Comparison of ENCODE assay signal across 9 cellular contexts in the genomic region with DNA sequence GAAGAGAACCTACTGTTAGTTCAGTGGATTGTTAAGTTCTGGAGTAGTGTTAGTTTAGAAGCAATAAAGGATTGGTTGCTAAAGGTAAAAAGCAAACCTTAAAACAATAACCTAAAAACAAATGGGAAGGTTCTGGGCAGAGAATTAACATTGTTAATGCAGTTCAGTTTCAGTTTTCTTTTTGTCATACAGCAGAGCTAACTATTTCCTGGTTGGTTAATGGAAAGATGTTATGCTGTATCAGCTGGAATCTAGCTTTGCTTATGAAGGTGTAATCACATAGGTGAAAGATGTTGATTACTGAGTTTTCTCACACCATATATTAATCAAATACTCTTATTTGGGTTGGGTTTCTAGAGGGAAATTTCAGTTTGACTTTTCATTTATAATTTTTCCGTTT. TPM values are rescaled to one million over a fixed set of nuclear protein-coding genes. Genes with fewer than 3 reads are reported as not detected.
DNase-seq lines count a peak whose midpoint lies in the region; ATAC-seq and TF ChIP-seq lines count a peak whose summit lies in the region.
"Had no signal": no experiment of that assay in that cellular context is flagged by ENCODE, and none has a peak within 500 bp of the region (broad histone marks: within the 10 kb centered on the region; RNA-seq: fewer than 3 reads in every experiment).

No MANE protein-coding gene starts in this region.

- peaks cover 0 to 55% of the 10 kb centered on the region in 2 donors for H3K36me3 ChIP-seq in left lung

- H3K27ac ChIP-seq in left lung, result no peak overlapping the region

- TF ChIP-seq CTCF in left lung (IDR thresholded peaks at IDR 0.05) (no peak), MCF 10A (IDR thresholded peaks at IDR 0.05; ENCODE audit: unreplicated experiment) (no peak)

- no peaks in the 10 kb centered on the region for H3K27me3 ChIP-seq in left lung

- POLR2A ChIA-PET in MCF 10A (lab: Yijun Ruan, JAX), result interaction anchor here (0.6 to 4.9 kb wide), 4 partner anchors 15 to 213 kb away, joined by 3 to 42 read pairs (median 4); partner anchors contain the start of genes ELAC1 and SMAD4

- peak; percentile 22 for DNase-seq in NCI-H2029 (lab: John Stamatoyannopoulos, UW)
- DNase-seq in left lung, result no peak
- DNase-seq in hypothalamus (lab: John Stamatoyannopoulos, UW), result no peak
- no peak for DNase-seq in kidney glomerular epithelial cell (lab: John Stamatoyannopoulos, UW)
- no peak for DNase-seq in C1 segment of cervical spinal cord (lab: John Stamatoyannopoulos, UW)
- DNase-seq in MCF 10A (ENCODE audit: unreplicated experiment), result no peak
- DNase-seq: NCI-H1694 had no signal

- no peak overlapping the region for H3K4me3 Mint-ChIP-seq in MCF 10A (ENCODE audit: unreplicated experiment)

- H3K4me1 ChIP-seq in left lung, result no peaks in the 10 kb centered on the region

- CTCF ChIA-PET in MCF 10A (lab: Yijun Ruan, JAX), result interaction anchor here (0.5 to 1.8 kb wide), 4 partner anchors 22 to 233 kb away, joined by 3 to 12 read pairs (median 5); partner anchors contain the start of gene MRO

- H3K36me3 Mint-ChIP-seq in MCF 10A (ENCODE audit: insufficient read depth, unreplicated experiment), result peaks cover 52% of the 10 kb centered on the region

- BruUV-seq in MCF 10A (replicated peaks; lab: Mats Ljungman, UMichigan), result no TSS peak

- peaks cover 4% of the 10 kb centered on the region for H3K4me1 Mint-ChIP-seq in MCF 10A (ENCODE audit: insufficient read depth, unreplicated experiment)

- H3K9me3 Mint-ChIP-seq in MCF 10A (ENCODE audit: unreplicated experiment), result no peaks in the 10 kb centered on the region

- H3K4me3 ChIP-seq in left lung, result no peak overlapping the region

- intact Hi-C loops in left lung (cut with DNase I), result no loop called here
- intact Hi-C loops in MCF 10A (cut with micrococcal nuclease), result loop anchor here (5.0 kb wide), 2 partner anchors 82 to 177 kb away; partner anchors contain the start of gene ME2

- no peaks in the 10 kb centered on the region for H3K27me3 Mint-ChIP-seq in MCF 10A (ENCODE audit: insufficient read depth, unreplicated experiment)

- no peaks in the 10 kb centered on the region for H3K9me3 ChIP-seq in left lung

- no peak overlapping the region for H3K27ac Mint-ChIP-seq in MCF 10A (ENCODE audit: low read depth, unreplicated experiment)

- ATAC-seq in GM18511 (IDR thresholded peaks at IDR 0.05; ENCODE audit: unreplicated experiment) (peak; percentile 65), GM21737 (IDR thresholded peaks at IDR 0.05; ENCODE audit: unreplicated experiment) (peak; percentile 61), left lung (peak; percentile 44)

RNA-seq across cellular contexts. Expression of gene SMAD4, which starts 23.8 kb away (rescaled TPM):
- 10 to 100 TPM; 90.7 to 92.2 TPM for total RNA-seq in left lung
- total RNA-seq in MCF 10A (2022), result 75.8 and 84.4 TPM in 2 replicates
